In the genomic region with DNA sequence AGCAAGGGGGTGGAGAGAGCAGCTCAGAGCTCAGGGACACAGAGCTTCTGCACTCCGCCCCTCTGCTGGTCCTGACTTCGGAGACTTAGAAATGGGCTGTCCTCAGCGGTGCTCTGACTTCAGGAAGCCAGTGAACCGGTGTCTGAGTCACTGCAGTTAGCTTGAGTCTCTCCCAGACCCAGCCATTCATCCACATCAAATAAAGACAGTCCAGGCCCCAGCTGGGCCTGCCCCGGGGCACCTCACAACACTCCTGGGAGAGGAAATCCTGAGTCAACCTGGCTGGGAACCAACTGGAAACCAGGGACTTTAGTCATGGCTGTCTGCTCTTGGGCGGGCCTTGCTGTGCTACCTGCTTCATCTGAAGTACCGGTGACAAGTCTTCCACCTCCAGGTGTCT, we compare ENCODE assay signal across 9 cellular contexts. TPM values are rescaled to one million over a fixed set of nuclear protein-coding genes. Genes with fewer than 3 reads are reported as not detected.
A peak's percentile ranks its signal among the peaks of the same experiment; 100 is the strongest.
DNase-seq lines count a peak whose midpoint lies in the region; ATAC-seq, FAIRE-seq and TF ChIP-seq lines count a peak whose summit lies in the region.
"Had no signal": no experiment of that assay in that cellular context is flagged by ENCODE, and none has a peak within 500 bp of the region (broad histone marks: within the 10 kb centered on the region; RNA-seq: fewer than 3 reads in every experiment).

No MANE protein-coding gene starts in this region.

- no peak overlapping the region for H3K27ac Mint-ChIP-seq in activated CD4-positive, alpha-beta T cell treated with anti-CD3 and anti-CD28 coated beads, Interleukin-2, amount 10 ng/mL, durations not matched to agents 7 days and 5 days
- peak overlapping the region; percentile 98 for H3K27ac Mint-ChIP-seq in astrocyte (ENCODE audit: unreplicated experiment)

- no peaks in the 10 kb centered on the region for H3K27me3 ChIP-seq in astrocyte (ENCODE audit: insufficient read depth, low read length)
- H3K27me3 ChIP-seq in upper lobe of right lung = no peaks in the 10 kb centered on the region

- TF ChIP-seq POLR2A in erythroblast (IDR thresholded peaks at IDR 0.05; ENCODE audit: low read length) = no peak

- H4K20me1 ChIP-seq in astrocyte (ENCODE audit: insufficient read depth, low read length) = no peaks in the 10 kb centered on the region

- no peaks in the 10 kb centered on the region for H3K9me3 ChIP-seq in astrocyte (ENCODE audit: insufficient read depth, low read depth, low read length)
- H3K9me3 ChIP-seq in upper lobe of right lung = no peaks in the 10 kb centered on the region

- no peaks in the 10 kb centered on the region for H3K79me2 ChIP-seq in astrocyte (ENCODE audit: insufficient read depth, low read length)

- H3K9ac ChIP-seq in astrocyte (ENCODE audit: low read length) = peak overlapping the region; percentile 67

- no peaks in the 10 kb centered on the region for H3K36me3 Mint-ChIP-seq in activated CD4-positive, alpha-beta T cell treated with anti-CD3 and anti-CD28 coated beads, Interleukin-2, amount 10 ng/mL, durations not matched to agents 7 days and 5 days (ENCODE audit: low read depth)
- H3K36me3 Mint-ChIP-seq in astrocyte (ENCODE audit: low read depth, unreplicated experiment) = peaks cover 6% of the 10 kb centered on the region

- intact Hi-C loops in upper lobe of right lung (cut with DNase I) = no loop called here

- H3K4me1 ChIP-seq in astrocyte (ENCODE audit: insufficient read depth, low read length) (peaks cover 53% of the 10 kb centered on the region), upper lobe of right lung (peaks cover 24% of the 10 kb centered on the region)

- H3K4me2 ChIP-seq in astrocyte (ENCODE audit: low read length) = peak overlapping the region; percentile 68

- H3K4me3 ChIP-seq in astrocyte (ENCODE audit: insufficient read depth, low read depth, low read length) (peak overlapping the region; percentile 32), upper lobe of right lung (no peak overlapping the region)

- no peak for TF ChIP-seq CTCF in astrocyte (IDR thresholded peaks at IDR 0.05; ENCODE audit: insufficient read depth, low read depth, low read length)
- TF ChIP-seq CTCF in upper lobe of right lung (IDR thresholded peaks at IDR 0.05) = no peak

- H3K4me1 Mint-ChIP-seq in activated CD4-positive, alpha-beta T cell treated with anti-CD3 and anti-CD28 coated beads, Interleukin-2, amount 10 ng/mL, durations not matched to agents 7 days and 5 days = peaks cover 13% of the 10 kb centered on the region
- H3K4me1 Mint-ChIP-seq in astrocyte (ENCODE audit: low read depth, unreplicated experiment) = peaks cover 83% of the 10 kb centered on the region

- H3K27me3 Mint-ChIP-seq in activated CD4-positive, alpha-beta T cell treated with anti-CD3 and anti-CD28 coated beads, Interleukin-2, amount 10 ng/mL, durations not matched to agents 7 days and 5 days = no peaks in the 10 kb centered on the region
- no peaks in the 10 kb centered on the region for H3K27me3 Mint-ChIP-seq in astrocyte (ENCODE audit: low read depth, unreplicated experiment)

- FAIRE-seq in astrocyte (lab: Jason Lieb, UNC) = peak; percentile 67

- CTCF ChIA-PET in activated CD4-positive, alpha-beta T cell treated with anti-CD3 and anti-CD28 coated beads, Interleukin-2, amount 10 ng/mL, durations not matched to agents 7 days and 5 days (lab: Charles Lee) = no interaction called here

- peak; percentile 31 for DNase-seq in activated CD4-positive, alpha-beta T cell treated with anti-CD3 and anti-CD28 coated beads for 48 hours
- DNase-seq in activated CD4-positive, alpha-beta T cell treated with anti-CD3 and anti-CD28 coated beads, Interleukin-2, amount 10 ng/mL, durations not matched to agents 7 days and 5 days = no peak
- DNase-seq in astrocyte (ENCODE audit: low read depth) (peak; percentile 99), left kidney (ENCODE audit: low read depth, low spot score) (peak; percentile 54), upper lobe of right lung (peak; percentile 69), erythroblast (lab: John Stamatoyannopoulos, UW) (no peak)
- no peak for DNase-seq in activated CD8-positive, alpha-beta memory T cell treated with anti-CD3 and anti-CD28 coated beads, Interleukin-2, amount 50 U/mL, for 48 hours
- DNase-seq: AML-193 had no signal

- peak overlapping the region; percentile 51 for H2AFZ ChIP-seq in astrocyte (ENCODE audit: low read depth, low read length)

- POLR2A ChIA-PET in activated CD4-positive, alpha-beta T cell treated with anti-CD3 and anti-CD28 coated beads, Interleukin-2, amount 10 ng/mL, durations not matched to agents 7 days and 5 days (lab: Charles Lee) = no interaction called here

- H3K36me3 ChIP-seq in astrocyte (ENCODE audit: insufficient read depth, low read length) (no peaks in the 10 kb centered on the region), upper lobe of right lung (no peaks in the 10 kb centered on the region)

- no peak overlapping the region for H3K4me3 Mint-ChIP-seq in activated CD4-positive, alpha-beta T cell treated with anti-CD3 and anti-CD28 coated beads, Interleukin-2, amount 10 ng/mL, durations not matched to agents 7 days and 5 days
- H3K4me3 Mint-ChIP-seq in astrocyte (ENCODE audit: unreplicated experiment) = peak overlapping the region; percentile 76

- H3K9me3 Mint-ChIP-seq in activated CD4-positive, alpha-beta T cell treated with anti-CD3 and anti-CD28 coated beads, Interleukin-2, amount 10 ng/mL, durations not matched to agents 7 days and 5 days = peaks cover 6% of the 10 kb centered on the region
- H3K9me3 Mint-ChIP-seq in astrocyte (ENCODE audit: unreplicated experiment) = peaks cover 12% of the 10 kb centered on the region

- H3K27ac ChIP-seq in astrocyte (ENCODE audit: low read depth, low read length) (peak overlapping the region; percentile 90), upper lobe of right lung (no peak overlapping the region)

- ATAC-seq in upper lobe of right lung = peak; percentile 67
- ATAC-seq in GM19395 (IDR thresholded peaks at IDR 0.05; ENCODE audit: unreplicated experiment) = no peak

RNA-seq across cellular contexts. Expression of gene ITGB6, which starts 5.4 kb away (rescaled TPM):
- not detected for total RNA-seq in activated CD4-positive, alpha-beta T cell treated with anti-CD3 and anti-CD28 coated beads, Interleukin-2, amount 10 ng/mL, durations not matched to agents 7 days and 5 days
- 2.8 and 7.6 TPM in 2 replicates for total RNA-seq in astrocyte
- total RNA-seq in upper lobe of right lung = 109 TPM

Comparison
In these comparisons a context has a peak if more than half of its experiments do, and no peak if none do; other contexts are left out.
1. DNase-seq: peak in activated CD4-positive, alpha-beta T cell treated with anti-CD3 and anti-CD28 coated beads for 48 hours (single experiment), astrocyte (single experiment), left kidney (single experiment) and upper lobe of right lung (single experiment); none in activated CD4-positive, alpha-beta T cell treated with anti-CD3 and anti-CD28 coated beads, Interleukin-2, amount 10 ng/mL, durations not matched to agents 7 days and 5 days (single experiment), activated CD8-positive, alpha-beta memory T cell treated with anti-CD3 and anti-CD28 coated beads, Interleukin-2, amount 50 U/mL, for 48 hours (single experiment) and erythroblast (0 of 2).
2. RNA of gene ITGB6, which starts 5.4 kb away (total RNA-seq): 109 TPM in upper lobe of right lung (single experiment); 2.8 to 7.6 TPM in astrocyte and not detected in activated CD4-positive, alpha-beta T cell treated with anti-CD3 and anti-CD28 coated beads, Interleukin-2, amount 10 ng/mL, durations not matched to agents 7 days and 5 days; every median in the first group is over 10 times any median in the second.